In genomic region chr12:6061661-6062060, GRCh38 we compare ENCODE assay signal across 33 cellular contexts.
DNase-seq lines count a peak whose midpoint lies in the region; TF ChIP-seq lines count a peak whose summit lies in the region.
"Had no signal": no experiment of that assay in that cellular context is flagged by ENCODE, and none has a peak within 500 bp of the region (broad histone marks: within the 10 kb centered on the region; RNA-seq: fewer than 3 reads in every experiment).

No MANE protein-coding gene starts in this region.

- H3K4me3 Mint-ChIP-seq in HFFc6 (no peak overlapping the region), nephron (no peak overlapping the region)
- H3K4me3 Mint-ChIP-seq: activated CD8-positive, alpha-beta T cell treated with anti-CD3 and anti-CD28 coated beads, Interleukin-2, amount 10 ng/mL, durations not matched to agents 7 days and 5 days; activated naive CD4-positive, alpha-beta T cell treated with anti-CD3 and anti-CD28 coated beads for 36 hours; brain; GM23338; IgD-negative memory B cell; naive thymus-derived CD4-positive, alpha-beta T cell had no signal

- in situ Hi-C loops in G401 (cut with HindIII; ENCODE audit: low sequenced_read_pairs): no loop called here

- no peak overlapping the region for H3K27ac ChIP-seq in adrenal gland
- H3K27ac ChIP-seq: BLaER1 treated with 17β-estradiol and CSF1 and Interleukin-3, amounts not matched to agents 10 nM and 100 nM; Peyer's patch; suprapubic skin had no signal

- H3K9me3 Mint-ChIP-seq in HFFc6 (no peaks in the 10 kb centered on the region), nephron (no peaks in the 10 kb centered on the region)
- H3K9me3 Mint-ChIP-seq: activated naive CD4-positive, alpha-beta T cell treated with anti-CD3 and anti-CD28 coated beads for 36 hours; GM23338; IgD-negative memory B cell; naive thymus-derived CD4-positive, alpha-beta T cell had no signal

- H3K4me3 ChIP-seq in adrenal gland: no peak overlapping the region
- H3K4me3 ChIP-seq: BLaER1 treated with 17β-estradiol and CSF1 and Interleukin-3, amounts not matched to agents 10 nM and 100 nM; GM23338; heart right ventricle; lower lobe of right lung; Peyer's patch; suprapubic skin had no signal

- POLR2A ChIA-PET in GM10248 (lab: Yijun Ruan, JAX): no interaction called here

- peaks cover 5% of the 10 kb centered on the region for H3K27me3 Mint-ChIP-seq in HFFc6 (ENCODE audit: insufficient read depth)
- peaks cover 34% of the 10 kb centered on the region for H3K27me3 Mint-ChIP-seq in nephron (ENCODE audit: low read depth)
- H3K27me3 Mint-ChIP-seq: brain had no signal

- WGBS in adrenal gland, 4 donors: 73 to 91% (median 84%) methylated on average over 3 of the region's 3 CpGs

- H3K27me3 ChIP-seq in adrenal gland: no peaks in the 10 kb centered on the region
- H3K27me3 ChIP-seq: Peyer's patch had no signal

- no peaks in the 10 kb centered on the region for H3K9me3 ChIP-seq in adrenal gland (replicated peaks in 1 of 3)
- H3K9me3 ChIP-seq: BLaER1 treated with 17β-estradiol and CSF1 and Interleukin-3, amounts not matched to agents 10 nM and 100 nM; heart right ventricle; lower lobe of right lung; Peyer's patch; suprapubic skin had no signal

- H3K36me3 ChIP-seq in adrenal gland (replicated peaks in 1 of 2): no peaks in the 10 kb centered on the region
- H3K36me3 ChIP-seq: BLaER1 treated with 17β-estradiol and CSF1 and Interleukin-3, amounts not matched to agents 10 nM and 100 nM; Peyer's patch; suprapubic skin had no signal

- H3K4me1 ChIP-seq in adrenal gland (replicated peaks in 1 of 2): peaks cover 0 to 5% of the 10 kb centered on the region in 2 donors

- intact Hi-C loops in adrenal gland (cut with DNase I): loop anchor here (5.0 kb wide), 2 partner anchors 131 to 221 kb away; no protein-coding TSS in a partner anchor

- no peak for TF ChIP-seq POLR2A in adrenal gland (IDR thresholded peaks at IDR 0.05)

- TF ChIP-seq CTCF in HFFc6 (IDR thresholded peaks at IDR 0.05): no peak
- TF ChIP-seq CTCF in nephron (IDR thresholded peaks at IDR 0.05; ENCODE audit: unreplicated experiment in 3 of 3): no peak
- TF ChIP-seq CTCF in adrenal gland (IDR thresholded peaks at IDR 0.05): no peak
- no peak for TF ChIP-seq CTCF in GM10248 (IDR thresholded peaks at IDR 0.05; ENCODE audit: control extremely low read depth, extremely low read depth, low read depth, missing control alignments)

- CTCF ChIA-PET in GM10248 (lab: Yijun Ruan, JAX): interaction anchor here (1.2 kb wide), 1 partner anchor 27 kb away, joined by 3 read pairs; no protein-coding TSS in a partner anchor

- H3K27ac Mint-ChIP-seq in HFFc6 (no peak overlapping the region), nephron (peak overlapping the region; percentile 76 to 88 (median 83))
- H3K27ac Mint-ChIP-seq: activated CD8-positive, alpha-beta T cell treated with anti-CD3 and anti-CD28 coated beads, Interleukin-2, amount 10 ng/mL, durations not matched to agents 7 days and 5 days; activated naive CD4-positive, alpha-beta T cell treated with anti-CD3 and anti-CD28 coated beads for 36 hours; GM23338; IgD-negative memory B cell; naive thymus-derived CD4-positive, alpha-beta T cell had no signal

- no peaks in the 10 kb centered on the region for H3K36me3 Mint-ChIP-seq in HFFc6 (ENCODE audit: low read depth)
- H3K36me3 Mint-ChIP-seq in nephron (ENCODE audit: low read depth): no peaks in the 10 kb centered on the region
- H3K36me3 Mint-ChIP-seq: brain; IgD-negative memory B cell; naive thymus-derived CD4-positive, alpha-beta T cell had no signal

- peaks cover 19% of the 10 kb centered on the region; the same call in 1 of the 2 replicates for H3K4me1 Mint-ChIP-seq in HFFc6 (ENCODE audit: low read depth)
- peaks cover 37% of the 10 kb centered on the region for H3K4me1 Mint-ChIP-seq in nephron
- H3K4me1 Mint-ChIP-seq: IgD-negative memory B cell had no signal

- DNase-seq in AG08395 (ENCODE audit: low spot score) (peak; percentile 43), HFFc6 (peak; percentile 25), fibroblast of gingiva (ENCODE audit: low read depth) (peak; percentile 77), G401 (ENCODE audit: low spot score) (no peak), adrenal gland (no peak), NCI-H510A (lab: John Stamatoyannopoulos, UW) (no peak), GM10248 (ENCODE audit: extremely low spot score) (no peak)
- DNase-seq: activated CD4-positive, alpha-beta T cell treated with anti-CD3 and anti-CD28 coated beads for 1 hour; activated CD8-positive, alpha-beta T cell treated with anti-CD3 and anti-CD28 coated beads, Interleukin-2, amount 10 ng/mL, durations not matched to agents 7 days and 5 days; activated naive CD4-positive, alpha-beta T cell treated with anti-CD3 and anti-CD28 coated beads for 36 hours; amniotic stem cell; cerebellar nuclear complex; COR-L47; DMS53; foreskin melanocyte; heart right ventricle; kidney glomerular epithelial cell; lower lobe of right lung; naive thymus-derived CD4-positive, alpha-beta T cell; NCI-H146; NCI-H2107; NCI-H345; NCI-H748 treated with DMSO at 0.1 percent for 48 hours; Peyer's patch; SIG-M5; stimulated activated naive CD4-positive, alpha-beta T cell; SW 1271 had no signal

Comparison
In these comparisons a context has a peak if more than half of its experiments do, and no peak if none do; other contexts are left out.
1. DNase-seq: peak in AG08395 (single experiment), HFFc6 (single experiment) and fibroblast of gingiva (single experiment); none in G401 (single experiment), adrenal gland (0 of 7), NCI-H510A (single experiment) and GM10248 (single experiment).